8 cellular contexts compared by ENCODE assay signal in genomic region chr16:66026211-66026610, GRCh38.
DNase-seq lines count a peak whose midpoint lies in the region; ATAC-seq and TF ChIP-seq lines count a peak whose summit lies in the region.

No MANE protein-coding gene starts in this region.

- H3K9me3 ChIP-seq in thyroid gland: no peaks in the 10 kb centered on the region

- ATAC-seq in GM19463 (IDR thresholded peaks at IDR 0.05; ENCODE audit: unreplicated experiment): no peak

- DNase-seq in GM03348 (ENCODE audit: low spot score) (peak; percentile 27), NCI-H460 (ENCODE audit: extremely low read depth, low read depth) (peak; percentile 23), cerebellum (ENCODE audit: low spot score) (peak; percentile 32), nephron progenitor cell (peak; percentile 15), thyroid gland (no peak), NCI-H1105 (lab: John Stamatoyannopoulos, UW) (no peak)
- no peak for DNase-seq in stimulated activated CD4-positive, alpha-beta T cell treated with anti-CD3 and anti-CD28 coated beads, Interleukin-1b, Interleukin-23, amount 100 ng/mL, for 48 hours

- H3K27me3 Mint-ChIP-seq in nephron progenitor cell (ENCODE audit: low read depth, poor library complexity): peaks cover 4% of the 10 kb centered on the region

- TF ChIP-seq CTCF in nephron progenitor cell (IDR thresholded peaks at IDR 0.05) (peak; percentile 38), thyroid gland (IDR thresholded peaks at IDR 0.05) (no peak)

- intact Hi-C loops in thyroid gland (cut with DNase I): no loop called here

- no peaks in the 10 kb centered on the region for H3K27me3 ChIP-seq in thyroid gland

- H3K4me1 Mint-ChIP-seq in nephron progenitor cell: peaks cover 9% of the 10 kb centered on the region

- H3K4me3 Mint-ChIP-seq in nephron progenitor cell: no peak overlapping the region

- H3K4me1 ChIP-seq in thyroid gland: no peaks in the 10 kb centered on the region

- H3K4me3 ChIP-seq in thyroid gland (replicated peaks in 1 of 3): no peak overlapping the region

- 77 to 80% methylated on average over 5 of the region's 5 CpGs for WGBS in thyroid gland, 2 donors

- H3K27ac Mint-ChIP-seq in nephron progenitor cell: no peak overlapping the region

- H3K9me3 Mint-ChIP-seq in nephron progenitor cell: peaks cover 24% of the 10 kb centered on the region

- peaks cover 7% of the 10 kb centered on the region for H3K36me3 Mint-ChIP-seq in nephron progenitor cell (ENCODE audit: low read depth)

- H3K36me3 ChIP-seq in thyroid gland: no peaks in the 10 kb centered on the region

- no peak for TF ChIP-seq POLR2A in thyroid gland (IDR thresholded peaks at IDR 0.05)

- no peak overlapping the region for H3K27ac ChIP-seq in thyroid gland

Comparison
In these comparisons a context has a peak if more than half of its experiments do, and no peak if none do; other contexts are left out.
1. DNase-seq: peak in GM03348 (single experiment), NCI-H460 (single experiment), cerebellum (single experiment) and nephron progenitor cell (single experiment); none in thyroid gland (0 of 2), stimulated activated CD4-positive, alpha-beta T cell treated with anti-CD3 and anti-CD28 coated beads, Interleukin-1b, Interleukin-23, amount 100 ng/mL, for 48 hours (single experiment) and NCI-H1105 (single experiment).